Comparison of ENCODE assay signal across 1 cellular context in the genomic region with DNA sequence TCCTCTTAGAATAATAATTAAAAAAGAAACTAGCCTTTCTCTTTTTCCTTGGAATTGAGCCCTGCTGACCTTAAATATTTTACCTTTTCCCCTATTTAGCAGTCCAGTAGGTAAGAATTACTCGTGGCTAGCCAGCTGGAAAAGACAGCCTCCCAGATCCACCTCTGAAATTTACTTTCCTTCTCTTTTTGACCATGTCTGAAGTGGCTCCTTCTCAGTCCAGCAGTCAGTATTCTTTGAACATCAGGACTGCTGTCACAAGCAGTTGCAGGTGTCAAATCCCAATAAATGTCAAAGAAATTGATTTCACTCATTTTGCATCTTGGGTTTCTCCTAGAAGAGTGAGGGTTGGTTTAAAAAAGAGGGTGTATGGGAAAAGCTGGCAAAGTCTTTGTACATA.
TF ChIP-seq lines count a peak whose summit lies in the region.

No MANE protein-coding gene starts in this region.

TF ChIP-seq in GM23338, 12 proteins besides CTCF, POLR2A, EP300 and RAD21 (continued from another document):
- TF ChIP-seq, protein P1, sequence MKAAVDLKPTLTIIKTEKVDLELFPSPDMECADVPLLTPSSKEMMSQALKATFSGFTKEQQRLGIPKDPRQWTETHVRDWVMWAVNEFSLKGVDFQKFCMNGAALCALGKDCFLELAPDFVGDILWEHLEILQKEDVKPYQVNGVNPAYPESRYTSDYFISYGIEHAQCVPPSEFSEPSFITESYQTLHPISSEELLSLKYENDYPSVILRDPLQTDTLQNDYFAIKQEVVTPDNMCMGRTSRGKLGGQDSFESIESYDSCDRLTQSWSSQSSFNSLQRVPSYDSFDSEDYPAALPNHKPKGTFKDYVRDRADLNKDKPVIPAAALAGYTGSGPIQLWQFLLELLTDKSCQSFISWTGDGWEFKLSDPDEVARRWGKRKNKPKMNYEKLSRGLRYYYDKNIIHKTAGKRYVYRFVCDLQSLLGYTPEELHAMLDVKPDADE (IDR thresholded peaks at IDR 0.05): no peak
- TF ChIP-seq NANOG (IDR thresholded peaks at IDR 0.05; ENCODE audit: borderline replicate concordance): no peak
- TF ChIP-seq, protein P2, sequence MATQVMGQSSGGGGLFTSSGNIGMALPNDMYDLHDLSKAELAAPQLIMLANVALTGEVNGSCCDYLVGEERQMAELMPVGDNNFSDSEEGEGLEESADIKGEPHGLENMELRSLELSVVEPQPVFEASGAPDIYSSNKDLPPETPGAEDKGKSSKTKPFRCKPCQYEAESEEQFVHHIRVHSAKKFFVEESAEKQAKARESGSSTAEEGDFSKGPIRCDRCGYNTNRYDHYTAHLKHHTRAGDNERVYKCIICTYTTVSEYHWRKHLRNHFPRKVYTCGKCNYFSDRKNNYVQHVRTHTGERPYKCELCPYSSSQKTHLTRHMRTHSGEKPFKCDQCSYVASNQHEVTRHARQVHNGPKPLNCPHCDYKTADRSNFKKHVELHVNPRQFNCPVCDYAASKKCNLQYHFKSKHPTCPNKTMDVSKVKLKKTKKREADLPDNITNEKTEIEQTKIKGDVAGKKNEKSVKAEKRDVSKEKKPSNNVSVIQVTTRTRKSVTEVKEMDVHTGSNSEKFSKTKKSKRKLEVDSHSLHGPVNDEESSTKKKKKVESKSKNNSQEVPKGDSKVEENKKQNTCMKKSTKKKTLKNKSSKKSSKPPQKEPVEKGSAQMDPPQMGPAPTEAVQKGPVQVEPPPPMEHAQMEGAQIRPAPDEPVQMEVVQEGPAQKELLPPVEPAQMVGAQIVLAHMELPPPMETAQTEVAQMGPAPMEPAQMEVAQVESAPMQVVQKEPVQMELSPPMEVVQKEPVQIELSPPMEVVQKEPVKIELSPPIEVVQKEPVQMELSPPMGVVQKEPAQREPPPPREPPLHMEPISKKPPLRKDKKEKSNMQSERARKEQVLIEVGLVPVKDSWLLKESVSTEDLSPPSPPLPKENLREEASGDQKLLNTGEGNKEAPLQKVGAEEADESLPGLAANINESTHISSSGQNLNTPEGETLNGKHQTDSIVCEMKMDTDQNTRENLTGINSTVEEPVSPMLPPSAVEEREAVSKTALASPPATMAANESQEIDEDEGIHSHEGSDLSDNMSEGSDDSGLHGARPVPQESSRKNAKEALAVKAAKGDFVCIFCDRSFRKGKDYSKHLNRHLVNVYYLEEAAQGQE (IDR thresholded peaks at IDR 0.05; ENCODE audit: unreplicated experiment): no peak
- no peak for TF ChIP-seq EZH2 (IDR thresholded peaks at IDR 0.05; ENCODE audit: low read depth, unreplicated experiment)
